ENCODE assay signal across 13 cellular contexts in genomic region chr1:209829716-209830115, GRCh38. TPM values are rescaled to one million over a fixed set of nuclear protein-coding genes. Genes with fewer than 3 reads are reported as not detected.
A peak's percentile ranks its signal among the peaks of the same experiment; 100 is the strongest.
DNase-seq lines count a peak whose midpoint lies in the region; ATAC-seq and TF ChIP-seq lines count a peak whose summit lies in the region.
"Had no signal": no experiment of that assay in that cellular context is flagged by ENCODE, and none has a peak within 500 bp of the region (broad histone marks: within the 10 kb centered on the region; RNA-seq: fewer than 3 reads in every experiment).

No MANE protein-coding gene starts in this region.

- H3K4me3 ChIP-seq in BLaER1 treated with 17β-estradiol and CSF1 and Interleukin-3, amounts not matched to agents 10 nM and 100 nM = peak overlapping the region in 9 of 10 experiments; percentile 72 to 96 (median 81); a peak in 11 of 20 replicates
- H3K4me3 ChIP-seq in GM23338 = no peak overlapping the region

- H3K4me1 Mint-ChIP-seq in GM23338 (peaks cover 5% of the 10 kb centered on the region; the same call in 2 of the 3 replicates), mesothelial cell of epicardium (peaks cover 28% of the 10 kb centered on the region)
- H3K4me1 Mint-ChIP-seq in activated T-helper 17 cell treated with anti-CD3 and anti-CD28 coated beads, Interleukin-2, amount 50 U/mL, for 72 hours = peaks cover 35% of the 10 kb centered on the region

- TF ChIP-seq CTCF in GM23338 (conservative IDR thresholded peaks at IDR 0.05; ENCODE audit: low read depth in 2 of 2) = no peak
- TF ChIP-seq CTCF in mesothelial cell of epicardium (IDR thresholded peaks at IDR 0.05; ENCODE audit: unreplicated experiment) = no peak

- H3K27me3 Mint-ChIP-seq in GM23338 (ENCODE audit: insufficient read depth, low read depth, poor library complexity) = peaks cover 2% of the 10 kb centered on the region
- H3K27me3 Mint-ChIP-seq in activated T-helper 17 cell treated with anti-CD3 and anti-CD28 coated beads, Interleukin-2, amount 50 U/mL, for 72 hours = no peaks in the 10 kb centered on the region
- no peaks in the 10 kb centered on the region for H3K27me3 Mint-ChIP-seq in mesothelial cell of epicardium (ENCODE audit: low read depth)

- peaks cover 18 to 36% (median 27%) of the 10 kb centered on the region in 10 experiments for H3K4me1 ChIP-seq in BLaER1 treated with 17β-estradiol and CSF1 and Interleukin-3, amounts not matched to agents 10 nM and 100 nM
- H3K4me1 ChIP-seq in GM23338 (ENCODE audit: insufficient read depth) = peaks cover 4% of the 10 kb centered on the region; the same call in 1 of the 2 replicates

- H3K27ac Mint-ChIP-seq in GM23338 (no peak overlapping the region), mesothelial cell of epicardium (no peak overlapping the region)
- peak overlapping the region; percentile 80 for H3K27ac Mint-ChIP-seq in activated T-helper 17 cell treated with anti-CD3 and anti-CD28 coated beads, Interleukin-2, amount 50 U/mL, for 72 hours

- no peak overlapping the region for H2AFZ ChIP-seq in GM23338

- no peak overlapping the region; a peak in 1 of 22 replicates for H3K9ac ChIP-seq in BLaER1 treated with 17β-estradiol and CSF1 and Interleukin-3, amounts not matched to agents 10 nM and 100 nM

- H3K4me3 Mint-ChIP-seq in GM23338 (peak overlapping the region; percentile 84), mesothelial cell of epicardium (peak overlapping the region; percentile 93)
- peak overlapping the region; percentile 77 for H3K4me3 Mint-ChIP-seq in activated T-helper 17 cell treated with anti-CD3 and anti-CD28 coated beads, Interleukin-2, amount 50 U/mL, for 72 hours

- ATAC-seq in GM23338 (no peak), HG03045 (IDR thresholded peaks at IDR 0.05; ENCODE audit: unreplicated experiment) (no peak)
- no peak for ATAC-seq in activated T-helper 17 cell treated with anti-CD3 and anti-CD28 coated beads, Interleukin-2, amount 50 U/mL, for 72 hours (replicated peaks)
- ATAC-seq: activated CD4-positive, CD25-positive, alpha-beta regulatory T cell treated with anti-CD3 and anti-CD28 coated beads, Interleukin-2, amount 50 U/mL, for 24 hours had no signal

- H3K27ac ChIP-seq in BLaER1 treated with 17β-estradiol and CSF1 and Interleukin-3, amounts not matched to agents 10 nM and 100 nM = no peak overlapping the region
- no peak overlapping the region for H3K27ac ChIP-seq in GM23338 (ENCODE audit: low read depth)

- H4K20me1 ChIP-seq in BLaER1 treated with 17β-estradiol and CSF1 and Interleukin-3, amounts not matched to agents 10 nM and 100 nM = peaks cover 0 to 7% (median 0%) of the 10 kb centered on the region in 11 experiments; a peak in 2 of 22 replicates
- H4K20me1 ChIP-seq in GM23338 (replicated peaks; ENCODE audit: insufficient read depth) = peaks cover 12% of the 10 kb centered on the region

- peaks cover 40 to 55% (median 45%) of the 10 kb centered on the region in 11 experiments for H3K36me3 ChIP-seq in BLaER1 treated with 17β-estradiol and CSF1 and Interleukin-3, amounts not matched to agents 10 nM and 100 nM
- H3K36me3 ChIP-seq in GM23338 (ENCODE audit: insufficient read depth) = peaks cover 34% of the 10 kb centered on the region

- H3K9me3 Mint-ChIP-seq in GM23338 (no peaks in the 10 kb centered on the region; the same call in 2 of the 3 replicates), mesothelial cell of epicardium (no peaks in the 10 kb centered on the region)
- H3K9me3 Mint-ChIP-seq in activated T-helper 17 cell treated with anti-CD3 and anti-CD28 coated beads, Interleukin-2, amount 50 U/mL, for 72 hours = no peaks in the 10 kb centered on the region

- H3K4me2 ChIP-seq in BLaER1 treated with 17β-estradiol and CSF1 and Interleukin-3, amounts not matched to agents 10 nM and 100 nM = peak overlapping the region; percentile 68 to 88 (median 83)
- no peak overlapping the region for H3K4me2 ChIP-seq in GM23338

- no peaks in the 10 kb centered on the region for H3K27me3 ChIP-seq in BLaER1 treated with 17β-estradiol and CSF1 and Interleukin-3, amounts not matched to agents 10 nM and 100 nM
- H3K27me3 ChIP-seq in GM23338 (ENCODE audit: insufficient read depth) = no peaks in the 10 kb centered on the region

- DNase-seq in GM23338 (ENCODE audit: low spot score) (no peak), mesothelial cell of epicardium (ENCODE audit: low spot score in 2 of 2, unreplicated experiment in 2 of 2) (no peak), AML-193 (lab: John Stamatoyannopoulos, UW) (no peak), NCI-H446 (lab: John Stamatoyannopoulos, UW) (no peak), NCI-H1694 treated with DMSO at 0.1 percent for 48 hours (lab: John Stamatoyannopoulos, UW) (no peak)
- DNase-seq: amniotic stem cell, NCI-H1417 treated with DMSO at 0.1 percent for 48 hours, NCI-H526 treated with DMSO at 0.1 percent for 48 hours, Right ventricle myocardium superior had no signal

- peaks cover 22% of the 10 kb centered on the region for H3K79me2 ChIP-seq in GM23338 (replicated peaks; ENCODE audit: insufficient read depth)

- no peaks in the 10 kb centered on the region for H3K9me2 ChIP-seq in GM23338 (ENCODE audit: insufficient read depth)

- no peaks in the 10 kb centered on the region for H3F3A ChIP-seq in GM23338 (replicated peaks; ENCODE audit: low read depth)

- H3K36me3 Mint-ChIP-seq in GM23338 (ENCODE audit: low read depth) (peaks cover 39% of the 10 kb centered on the region), mesothelial cell of epicardium (peaks cover 17% of the 10 kb centered on the region)
- H3K36me3 Mint-ChIP-seq in activated T-helper 17 cell treated with anti-CD3 and anti-CD28 coated beads, Interleukin-2, amount 50 U/mL, for 72 hours (ENCODE audit: low read depth) = peaks cover 69% of the 10 kb centered on the region

- no peaks in the 10 kb centered on the region for H3K9me3 ChIP-seq in BLaER1 treated with 17β-estradiol and CSF1 and Interleukin-3, amounts not matched to agents 10 nM and 100 nM (replicated peaks in 1 of 11)

RNA-seq across cellular contexts. Expression of gene UTP25, which starts 1.9 kb away (rescaled TPM):
- 6.8 and 8.9 TPM in 2 replicates for total RNA-seq in GM23338 (2014; rRNA removed; shearing (Covaris generic))
- polyA plus RNA-seq in GM23338 (2016; fragmentation: Nextera tagmentation; extraction: Ambion mirVana) = 2.6 and 3.6 TPM in 2 replicates
- 10 to 100 TPM; 12.0 to 17.5 TPM for total RNA-seq in activated T-helper 17 cell treated with anti-CD3 and anti-CD28 coated beads, Interleukin-2, amount 50 U/mL, for 72 hours
- 8.8 to 9.7 TPM (median 9.0 TPM) in 3 replicates for total RNA-seq in mesothelial cell of epicardium

RNA-seq across cellular contexts. Expression of gene IRF6, which starts 23.8 kb away (rescaled TPM):
- 9.3 and 11.7 TPM in 2 replicates for total RNA-seq in GM23338 (2014; rRNA removed; shearing (Covaris generic))
- 4.5 and 4.6 TPM in 2 replicates for polyA plus RNA-seq in GM23338 (2016; fragmentation: Nextera tagmentation; extraction: Ambion mirVana)
- 1 to 10 TPM in 1 of 2 donors, under 1 TPM in 1; 0.35 to 1.7 TPM for total RNA-seq in activated T-helper 17 cell treated with anti-CD3 and anti-CD28 coated beads, Interleukin-2, amount 50 U/mL, for 72 hours
- 38.1 to 43.1 TPM (median 39.9 TPM) in 3 replicates for total RNA-seq in mesothelial cell of epicardium

RNA-seq across cellular contexts. Expression of gene C1orf74, which starts 45.4 kb away (rescaled TPM):
- 3.9 and 4.6 TPM in 2 replicates for total RNA-seq in GM23338 (2014; rRNA removed; shearing (Covaris generic))
- polyA plus RNA-seq in GM23338 (2016; fragmentation: Nextera tagmentation; extraction: Ambion mirVana) = 2.3 and 2.8 TPM in 2 replicates
- total RNA-seq in activated T-helper 17 cell treated with anti-CD3 and anti-CD28 coated beads, Interleukin-2, amount 50 U/mL, for 72 hours = 1 to 10 TPM; 2.5 to 3.8 TPM
- total RNA-seq in mesothelial cell of epicardium = 3.5 to 3.8 TPM (median 3.5 TPM) in 3 replicates
